In genomic region chr10:112842832-112843360, GRCh38 we compare ENCODE assay signal across 9 cellular contexts.
DNase-seq lines count a peak whose midpoint lies in the region; ATAC-seq, FAIRE-seq and TF ChIP-seq lines count a peak whose summit lies in the region.
"Had no signal": no experiment of that assay in that cellular context is flagged by ENCODE, and none has a peak within 500 bp of the region (broad histone marks: within the 10 kb centered on the region; RNA-seq: fewer than 3 reads in every experiment).

No MANE protein-coding gene starts in this region.

- H2AFZ ChIP-seq in neuronal stem cell (ENCODE audit: low read length): no peak overlapping the region

- no peak overlapping the region for H4K8ac ChIP-seq in neuronal stem cell (ENCODE audit: low read depth, low read length)

- H2BK120ac ChIP-seq in neuronal stem cell (ENCODE audit: low read depth, low read length): no peak overlapping the region

- no peak for FAIRE-seq in D721Med (lab: Jason Lieb, UNC)

- ATAC-seq in Right ventricle myocardium superior (ENCODE audit: poor library complexity) (peak; percentile 41), HG02981 (IDR thresholded peaks at IDR 0.05; ENCODE audit: unreplicated experiment) (peak; percentile 97), upper lobe of right lung (peak; percentile 22)
- no peak for ATAC-seq in activated CD4-positive, CD25-positive, alpha-beta regulatory T cell treated with anti-CD3 and anti-CD28 coated beads, Interleukin-2, amount 50 U/mL, for 24 hours

- H4K91ac ChIP-seq in neuronal stem cell (ENCODE audit: low read depth, low read length, poor library complexity): no peak overlapping the region

- intact Hi-C loops in Right ventricle myocardium superior (cut with DNase I): no loop called here
- intact Hi-C loops in adrenal gland (cut with DNase I): no loop called here
- intact Hi-C loops in upper lobe of right lung (cut with DNase I): no loop called here

- no peak overlapping the region for H3K14ac ChIP-seq in neuronal stem cell (ENCODE audit: low read length)

- H2BK5ac ChIP-seq in neuronal stem cell (ENCODE audit: low read length): no peak overlapping the region

- no peaks in the 10 kb centered on the region for H3K4me1 ChIP-seq in right atrium auricular region
- H3K4me1 ChIP-seq in adrenal gland (replicated peaks in 1 of 2): peaks cover 0 to 9% of the 10 kb centered on the region in 2 donors
- no peaks in the 10 kb centered on the region for H3K4me1 ChIP-seq in upper lobe of right lung
- peaks cover 9 to 16% of the 10 kb centered on the region in 2 donors for H3K4me1 ChIP-seq in neuronal stem cell (ENCODE audit: control insufficient read depth in 2 of 2, insufficient read depth in 1 of 2, low read depth in 1 of 2, low read length in 2 of 2)

- DNase-seq in Right ventricle myocardium superior (no peak), right atrium auricular region (ENCODE audit: low spot score) (no peak), adrenal gland (peak in 5 of 7 donors; percentile 31 to 73 (median 45)), upper lobe of right lung (no peak), neuronal stem cell (ENCODE audit: low spot score) (no peak), D721Med (ENCODE audit: insufficient read length, low spot score) (no peak)
- DNase-seq: ovary had no signal

- 20 to 76% (median 69%) methylated on average over 1 to 3 of the region's 3 CpGs for WGBS in adrenal gland, 4 donors
- WGBS in neuronal stem cell (ENCODE audit: extremely low coverage in 2 of 2, insufficient read length in 2 of 2, insufficient replicate concordance in 1 of 2), 2 donors: no CpG with 5 or more reads among the region's 3 CpGs

- no peak overlapping the region for H3K4me2 ChIP-seq in neuronal stem cell (ENCODE audit: insufficient read depth, low read length, poor library complexity, severe bottlenecking)

- no peak overlapping the region for H2AK5ac ChIP-seq in neuronal stem cell (ENCODE audit: low read depth, low read length)

- TF ChIP-seq CTCF in right atrium auricular region (IDR thresholded peaks at IDR 0.05) (no peak), adrenal gland (IDR thresholded peaks at IDR 0.05) (no peak), upper lobe of right lung (IDR thresholded peaks at IDR 0.05) (no peak), D721Med (IDR thresholded peaks at IDR 0.05; ENCODE audit: insufficient read depth, missing control alignments) (no peak)

- no peaks in the 10 kb centered on the region for H3K36me3 ChIP-seq in right atrium auricular region
- no peaks in the 10 kb centered on the region for H3K36me3 ChIP-seq in adrenal gland (replicated peaks in 1 of 2)
- H3K36me3 ChIP-seq in upper lobe of right lung: no peaks in the 10 kb centered on the region
- H3K36me3 ChIP-seq in neuronal stem cell (replicated peaks in 1 of 2; ENCODE audit: control insufficient read depth in 2 of 2, insufficient read depth in 2 of 2, low read length in 2 of 2): no peaks in the 10 kb centered on the region
- H3K36me3 ChIP-seq: ovary had no signal

- H3K4me3 ChIP-seq in right atrium auricular region (no peak overlapping the region), adrenal gland (no peak overlapping the region), upper lobe of right lung (no peak overlapping the region), neuronal stem cell (ENCODE audit: low read length in 2 of 2) (no peak overlapping the region)
- H3K4me3 ChIP-seq: ovary had no signal

- H3K27me3 ChIP-seq in right atrium auricular region (no peaks in the 10 kb centered on the region), adrenal gland (no peaks in the 10 kb centered on the region), upper lobe of right lung (no peaks in the 10 kb centered on the region), neuronal stem cell (ENCODE audit: control insufficient read depth in 3 of 3, insufficient read depth in 3 of 3, low read depth in 1 of 3, low read length in 3 of 3) (no peaks in the 10 kb centered on the region)
- H3K27me3 ChIP-seq: ovary had no signal

- no peak overlapping the region for H3K18ac ChIP-seq in neuronal stem cell (ENCODE audit: low read length)

- H3K9me3 ChIP-seq in right atrium auricular region: peaks cover 0 to 18% of the 10 kb centered on the region in 2 donors
- H3K9me3 ChIP-seq in adrenal gland (replicated peaks in 1 of 3): no peaks in the 10 kb centered on the region
- peaks cover 10% of the 10 kb centered on the region for H3K9me3 ChIP-seq in upper lobe of right lung
- peaks cover 7 to 13% of the 10 kb centered on the region in 2 donors for H3K9me3 ChIP-seq in neuronal stem cell (replicated peaks in 1 of 2; ENCODE audit: control insufficient read depth in 2 of 2, insufficient read depth in 1 of 2, low read depth in 1 of 2, low read length in 2 of 2)
- H3K9me3 ChIP-seq: ovary had no signal

- no peaks in the 10 kb centered on the region for H3K79me1 ChIP-seq in neuronal stem cell (ENCODE audit: low read depth, low read length)

- H3K4ac ChIP-seq in neuronal stem cell (ENCODE audit: low read length): no peak overlapping the region

- H3K23ac ChIP-seq in neuronal stem cell (ENCODE audit: low read depth, low read length, poor library complexity): no peak overlapping the region

- no peak for TF ChIP-seq POLR2A in adrenal gland (IDR thresholded peaks at IDR 0.05)

- H2BK15ac ChIP-seq in neuronal stem cell (ENCODE audit: low read length): no peak overlapping the region

- H3K27ac ChIP-seq in right atrium auricular region (no peak overlapping the region), adrenal gland (no peak overlapping the region), upper lobe of right lung (no peak overlapping the region), neuronal stem cell (replicated peaks; ENCODE audit: low read length) (no peak overlapping the region)
- H3K27ac ChIP-seq: ovary had no signal

- no peak overlapping the region for H3K9ac ChIP-seq in neuronal stem cell (ENCODE audit: low read depth, low read length, poor library complexity)

- H2BK12ac ChIP-seq in neuronal stem cell (ENCODE audit: low read length): no peak overlapping the region

Comparison
In these comparisons a context has a peak if more than half of its experiments do, and no peak if none do; other contexts are left out.
1. ATAC-seq: peak in Right ventricle myocardium superior (single experiment), HG02981 (single experiment) and upper lobe of right lung (single experiment); none in activated CD4-positive, CD25-positive, alpha-beta regulatory T cell treated with anti-CD3 and anti-CD28 coated beads, Interleukin-2, amount 50 U/mL, for 24 hours (0 of 2).
2. DNase-seq: peak in adrenal gland (5 of 7); none in Right ventricle myocardium superior (single experiment), right atrium auricular region (single experiment), upper lobe of right lung (single experiment), neuronal stem cell (single experiment) and D721Med (single experiment).